ENCODE assay signal across 9 cellular contexts in the genomic region with DNA sequence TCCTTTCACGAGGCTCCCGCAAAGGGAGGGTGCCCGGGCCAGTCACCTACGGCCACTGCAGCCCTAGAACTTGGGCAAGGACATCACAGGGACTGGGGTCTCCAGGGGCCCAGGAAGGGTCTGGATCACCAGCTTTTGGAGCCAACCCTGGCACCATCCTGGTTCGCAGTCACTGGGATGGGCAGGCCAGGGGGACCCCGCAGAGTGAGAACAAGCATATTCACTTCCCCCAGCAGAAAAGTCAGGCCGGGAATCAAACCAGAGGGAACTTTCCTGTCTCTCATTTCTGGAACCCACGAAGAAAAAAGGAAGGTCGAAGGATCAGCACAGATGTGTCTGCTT. TPM values are rescaled to one million over a fixed set of nuclear protein-coding genes. Genes with fewer than 3 reads are reported as not detected.
DNase-seq lines count a peak whose midpoint lies in the region; ATAC-seq and TF ChIP-seq lines count a peak whose summit lies in the region.
"Had no signal": no experiment of that assay in that cellular context is flagged by ENCODE, and none has a peak within 500 bp of the region (broad histone marks: within the 10 kb centered on the region; RNA-seq: fewer than 3 reads in every experiment).

No MANE protein-coding gene starts in this region.

- H3K79me2 ChIP-seq in MM.1S (ENCODE audit: low read length), result peaks cover 100% of the 10 kb centered on the region

- intact Hi-C loops in colonic mucosa (cut with DNase I), result no loop called here
- intact Hi-C loops in sciatic nerve (cut with DNase I), result no loop called here

- H3K36me3 ChIP-seq in BLaER1, result peaks cover 13% of the 10 kb centered on the region; the same call in 1 of the 2 replicates
- H3K36me3 ChIP-seq in MM.1S (replicated peaks; ENCODE audit: insufficient read depth, low read length), result 0 out of 2 replicates have a peak, but pooled peaks cover 3% of the 10 kb centered on the region
- H3K36me3 ChIP-seq in colonic mucosa, result no peaks in the 10 kb centered on the region

- H3K4me3 ChIP-seq in BLaER1 (peak overlapping the region; percentile 56), MM.1S (ENCODE audit: low read length) (peak overlapping the region; percentile 54), colonic mucosa (no peak overlapping the region)

- H3K27ac ChIP-seq in BLaER1 (peak overlapping the region; percentile 83), MM.1S (ENCODE audit: low read length) (peak overlapping the region; percentile 97), colonic mucosa (peak overlapping the region; percentile 38)

- DNase-seq in MM.1S (no peak), colonic mucosa (no peak), omental fat pad (ENCODE audit: low spot score) (no peak), cerebellar cortex (ENCODE audit: low spot score) (no peak), NCI-H69 (lab: John Stamatoyannopoulos, UW) (no peak), sciatic nerve (ENCODE audit: low spot score) (no peak)
- DNase-seq: NCI-H82 had no signal

- H3K4me2 ChIP-seq in BLaER1 (peak overlapping the region; percentile 96), MM.1S (ENCODE audit: low read depth, low read length) (peak overlapping the region; percentile 99)

- no peaks in the 10 kb centered on the region for H3K9me2 ChIP-seq in MM.1S (replicated peaks; ENCODE audit: insufficient read depth, low read length)

- H3K9ac ChIP-seq in BLaER1 (peak overlapping the region; percentile 79), MM.1S (ENCODE audit: low read length) (peak overlapping the region; percentile 76), colonic mucosa (ENCODE audit: low read depth in 2 of 2, low read length in 2 of 2) (peak overlapping the region in 1 of 2 donors; percentile 6)

- no peak overlapping the region for H2AFZ ChIP-seq in MM.1S (ENCODE audit: low read length)

- H3K27me3 ChIP-seq in BLaER1 (no peaks in the 10 kb centered on the region; the same call in 1 of the 2 replicates), MM.1S (replicated peaks; ENCODE audit: insufficient read depth, low read length) (no peaks in the 10 kb centered on the region), colonic mucosa (no peaks in the 10 kb centered on the region)

- H4K20me1 ChIP-seq in BLaER1 (peaks cover 100% of the 10 kb centered on the region), MM.1S (ENCODE audit: insufficient read depth, low read length) (peaks cover 15% of the 10 kb centered on the region; the same call in 1 of the 2 replicates)

- H3K4me1 ChIP-seq in BLaER1 (peaks cover 96% of the 10 kb centered on the region), MM.1S (ENCODE audit: low read length) (peaks cover 87% of the 10 kb centered on the region), colonic mucosa (peaks cover 52% of the 10 kb centered on the region)

- no peak for TF ChIP-seq CTCF in MM.1S (IDR thresholded peaks at IDR 0.05; ENCODE audit: low read length)
- no peak for TF ChIP-seq CTCF in colonic mucosa (IDR thresholded peaks at IDR 0.05)
- TF ChIP-seq CTCF in omental fat pad (IDR thresholded peaks at IDR 0.05), result no peak

- H3K9me3 ChIP-seq in BLaER1 (no peaks in the 10 kb centered on the region), MM.1S (replicated peaks; ENCODE audit: insufficient read depth, low read length) (no peaks in the 10 kb centered on the region), colonic mucosa (no peaks in the 10 kb centered on the region)

- H3F3A ChIP-seq in MM.1S (ENCODE audit: insufficient read depth, low read length), result peaks cover 94% of the 10 kb centered on the region

- peak; percentile 3 for ATAC-seq in omental fat pad (ENCODE audit: low FRiP score)
- ATAC-seq in HG02840 (IDR thresholded peaks at IDR 0.05; ENCODE audit: low FRiP score, unreplicated experiment), result no peak
- no peak for ATAC-seq in sciatic nerve

RNA-seq across cellular contexts. Expression of a gene that starts 15.4 kb away (rescaled TPM):
- 10 to 100 TPM; 21.2 to 21.6 TPM for total RNA-seq in colonic mucosa
- total RNA-seq in omental fat pad, result 10 to 100 TPM; 33.6 to 78.4 (median 47.2) TPM
- 44.0 TPM for total RNA-seq in sciatic nerve

Comparison
In these comparisons a context has a peak if more than half of its experiments do, and no peak if none do; other contexts are left out.
1. H3K27ac ChIP-seq: peak in every context shown above with its lines; median percentile 97 in MM.1S; 83 in BLaER1; 38 in colonic mucosa.